Comparison of ENCODE assay signal across 1 cellular context in the genomic region with DNA sequence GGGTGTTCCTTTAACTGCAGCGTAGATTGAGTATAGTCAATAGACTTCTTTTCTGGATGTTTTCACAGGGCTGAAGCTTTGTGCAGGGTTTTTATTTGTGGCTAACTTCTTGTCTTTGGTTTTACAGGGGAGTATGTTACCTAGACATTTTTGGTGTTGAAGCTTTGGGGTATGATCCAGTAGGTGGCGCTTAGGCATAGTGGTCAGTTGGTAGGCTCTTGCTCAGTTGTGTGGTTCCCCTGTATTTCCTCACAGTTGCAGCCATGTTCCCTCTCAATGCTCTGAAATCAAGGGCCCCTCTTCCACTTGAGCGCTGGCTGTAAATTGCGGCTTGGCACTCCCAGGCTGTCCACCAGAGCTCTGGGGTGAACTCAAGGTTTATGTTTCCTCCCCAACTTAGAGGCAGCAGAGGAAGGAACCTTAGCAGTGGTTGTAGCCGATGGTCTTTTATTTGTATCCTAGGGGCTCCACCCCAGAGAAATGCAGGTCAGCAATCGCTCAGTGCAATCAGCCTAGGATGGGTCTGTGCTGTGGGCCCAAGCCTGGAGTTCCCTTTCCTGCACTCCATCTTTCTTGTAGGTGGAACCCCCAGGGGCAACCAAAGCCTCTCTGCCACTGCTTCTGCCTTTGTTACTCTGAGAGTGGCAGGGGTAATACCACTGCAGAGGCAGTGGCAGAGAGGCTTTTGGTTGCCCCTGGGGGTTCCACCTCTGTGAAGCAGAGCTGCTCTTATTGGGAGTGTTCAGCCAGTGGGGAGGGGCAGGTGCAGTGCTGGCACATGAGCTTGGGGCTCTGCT.
TF ChIP-seq lines count a peak whose summit lies in the region.

No MANE protein-coding gene starts in this region.

TF ChIP-seq in HepG2, 621 proteins besides CTCF, POLR2A, EP300 and RAD21:
- no peak for TF ChIP-seq MTA1 (CRISPR knock-in tag; IDR thresholded peaks at IDR 0.05; ENCODE audit: borderline replicate concordance)
- TF ChIP-seq, protein P1, sequence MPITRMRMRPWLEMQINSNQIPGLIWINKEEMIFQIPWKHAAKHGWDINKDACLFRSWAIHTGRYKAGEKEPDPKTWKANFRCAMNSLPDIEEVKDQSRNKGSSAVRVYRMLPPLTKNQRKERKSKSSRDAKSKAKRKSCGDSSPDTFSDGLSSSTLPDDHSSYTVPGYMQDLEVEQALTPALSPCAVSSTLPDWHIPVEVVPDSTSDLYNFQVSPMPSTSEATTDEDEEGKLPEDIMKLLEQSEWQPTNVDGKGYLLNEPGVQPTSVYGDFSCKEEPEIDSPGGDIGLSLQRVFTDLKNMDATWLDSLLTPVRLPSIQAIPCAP (CRISPR knock-in tag; IDR thresholded peaks at IDR 0.05; ENCODE audit: low read depth), result no peak
- TF ChIP-seq ZNF225 (CRISPR knock-in tag; IDR thresholded peaks at IDR 0.05), result no peak
- peak; percentile 73 for TF ChIP-seq SMC3 (IDR thresholded peaks at IDR 0.05; ENCODE audit: low read length)
- TF ChIP-seq SRSF4 (IDR thresholded peaks at IDR 0.05; ENCODE audit: low read depth, low read length, poor library complexity, severe bottlenecking), result no peak
- TF ChIP-seq ZNF598 (CRISPR knock-in tag; IDR thresholded peaks at IDR 0.05; ENCODE audit: borderline replicate concordance), result no peak
- TF ChIP-seq, protein P2, sequence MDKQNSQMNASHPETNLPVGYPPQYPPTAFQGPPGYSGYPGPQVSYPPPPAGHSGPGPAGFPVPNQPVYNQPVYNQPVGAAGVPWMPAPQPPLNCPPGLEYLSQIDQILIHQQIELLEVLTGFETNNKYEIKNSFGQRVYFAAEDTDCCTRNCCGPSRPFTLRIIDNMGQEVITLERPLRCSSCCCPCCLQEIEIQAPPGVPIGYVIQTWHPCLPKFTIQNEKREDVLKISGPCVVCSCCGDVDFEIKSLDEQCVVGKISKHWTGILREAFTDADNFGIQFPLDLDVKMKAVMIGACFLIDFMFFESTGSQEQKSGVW (CRISPR knock-in tag; IDR thresholded peaks at IDR 0.05; ENCODE audit: borderline replicate concordance), result no peak
- TF ChIP-seq STAG1 (CRISPR knock-in tag; IDR thresholded peaks at IDR 0.05), result peak; percentile 55
- no peak for TF ChIP-seq MAFF (IDR thresholded peaks at IDR 0.05; ENCODE audit: low read depth, low read length)
- TF ChIP-seq, protein P3, sequence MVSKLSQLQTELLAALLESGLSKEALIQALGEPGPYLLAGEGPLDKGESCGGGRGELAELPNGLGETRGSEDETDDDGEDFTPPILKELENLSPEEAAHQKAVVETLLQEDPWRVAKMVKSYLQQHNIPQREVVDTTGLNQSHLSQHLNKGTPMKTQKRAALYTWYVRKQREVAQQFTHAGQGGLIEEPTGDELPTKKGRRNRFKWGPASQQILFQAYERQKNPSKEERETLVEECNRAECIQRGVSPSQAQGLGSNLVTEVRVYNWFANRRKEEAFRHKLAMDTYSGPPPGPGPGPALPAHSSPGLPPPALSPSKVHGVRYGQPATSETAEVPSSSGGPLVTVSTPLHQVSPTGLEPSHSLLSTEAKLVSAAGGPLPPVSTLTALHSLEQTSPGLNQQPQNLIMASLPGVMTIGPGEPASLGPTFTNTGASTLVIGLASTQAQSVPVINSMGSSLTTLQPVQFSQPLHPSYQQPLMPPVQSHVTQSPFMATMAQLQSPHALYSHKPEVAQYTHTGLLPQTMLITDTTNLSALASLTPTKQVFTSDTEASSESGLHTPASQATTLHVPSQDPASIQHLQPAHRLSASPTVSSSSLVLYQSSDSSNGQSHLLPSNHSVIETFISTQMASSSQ (IDR thresholded peaks at IDR 0.05; ENCODE audit: low read depth), result no peak
- TF ChIP-seq, protein P3 (CRISPR knock-in tag; IDR thresholded peaks at IDR 0.05; ENCODE audit: borderline replicate concordance), result no peak
- TF ChIP-seq, protein P4, sequence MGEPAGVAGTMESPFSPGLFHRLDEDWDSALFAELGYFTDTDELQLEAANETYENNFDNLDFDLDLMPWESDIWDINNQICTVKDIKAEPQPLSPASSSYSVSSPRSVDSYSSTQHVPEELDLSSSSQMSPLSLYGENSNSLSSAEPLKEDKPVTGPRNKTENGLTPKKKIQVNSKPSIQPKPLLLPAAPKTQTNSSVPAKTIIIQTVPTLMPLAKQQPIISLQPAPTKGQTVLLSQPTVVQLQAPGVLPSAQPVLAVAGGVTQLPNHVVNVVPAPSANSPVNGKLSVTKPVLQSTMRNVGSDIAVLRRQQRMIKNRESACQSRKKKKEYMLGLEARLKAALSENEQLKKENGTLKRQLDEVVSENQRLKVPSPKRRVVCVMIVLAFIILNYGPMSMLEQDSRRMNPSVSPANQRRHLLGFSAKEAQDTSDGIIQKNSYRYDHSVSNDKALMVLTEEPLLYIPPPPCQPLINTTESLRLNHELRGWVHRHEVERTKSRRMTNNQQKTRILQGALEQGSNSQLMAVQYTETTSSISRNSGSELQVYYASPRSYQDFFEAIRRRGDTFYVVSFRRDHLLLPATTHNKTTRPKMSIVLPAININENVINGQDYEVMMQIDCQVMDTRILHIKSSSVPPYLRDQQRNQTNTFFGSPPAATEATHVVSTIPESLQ (CRISPR knock-in tag; conservative IDR thresholded peaks at IDR 0.05), result no peak
- TF ChIP-seq REL (CRISPR knock-in tag; conservative IDR thresholded peaks at IDR 0.05), result no peak
- TF ChIP-seq CSRNP1 (CRISPR knock-in tag; IDR thresholded peaks at IDR 0.05), result no peak
- TF ChIP-seq ZNF552 (CRISPR knock-in tag; IDR thresholded peaks at IDR 0.05; ENCODE audit: borderline replicate concordance), result no peak
- no peak for TF ChIP-seq HNF4G (IDR thresholded peaks at IDR 0.05; ENCODE audit: borderline replicate concordance, low read depth, low read length)
- no peak for TF ChIP-seq HNF4G (CRISPR knock-in tag; IDR thresholded peaks at IDR 0.05; ENCODE audit: borderline replicate concordance, low read depth)
- TF ChIP-seq, protein P5, sequence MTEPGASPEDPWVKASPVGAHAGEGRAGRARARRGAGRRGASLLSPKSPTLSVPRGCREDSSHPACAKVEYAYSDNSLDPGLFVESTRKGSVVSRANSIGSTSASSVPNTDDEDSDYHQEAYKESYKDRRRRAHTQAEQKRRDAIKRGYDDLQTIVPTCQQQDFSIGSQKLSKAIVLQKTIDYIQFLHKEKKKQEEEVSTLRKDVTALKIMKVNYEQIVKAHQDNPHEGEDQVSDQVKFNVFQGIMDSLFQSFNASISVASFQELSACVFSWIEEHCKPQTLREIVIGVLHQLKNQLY (CRISPR knock-in tag; IDR thresholded peaks at IDR 0.05), result no peak
- peak; percentile 23 for TF ChIP-seq YY1 (IDR thresholded peaks at IDR 0.05; ENCODE audit: insufficient read depth, insufficient replicate concordance, low read depth, low read length)
- no peak for TF ChIP-seq ZNF550 (CRISPR knock-in tag; IDR thresholded peaks at IDR 0.05; ENCODE audit: borderline replicate concordance)
